Comparison of ENCODE assay signal across 15 cellular contexts in the genomic region with DNA sequence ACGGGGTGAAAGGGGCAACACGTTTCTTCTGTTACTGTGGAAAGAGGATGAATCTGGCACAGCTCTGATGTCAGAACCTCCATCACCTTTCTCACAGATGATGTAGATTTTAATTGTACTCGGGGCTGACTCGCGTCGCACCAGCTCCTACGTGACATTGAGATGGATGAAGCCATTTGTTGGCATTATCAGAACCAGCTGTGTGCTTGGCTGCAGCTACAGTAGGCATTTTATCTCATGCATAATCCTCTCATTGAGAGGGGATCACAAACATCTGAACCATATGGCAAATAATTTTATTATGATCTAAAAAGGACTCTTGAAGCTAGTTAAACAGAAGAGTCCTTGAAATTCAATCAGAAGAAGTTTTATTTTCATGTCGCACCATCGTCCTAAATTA.
A peak's percentile ranks its signal among the peaks of the same experiment; 100 is the strongest.
DNase-seq lines count a peak whose midpoint lies in the region; ATAC-seq and TF ChIP-seq lines count a peak whose summit lies in the region.
"Had no signal": no experiment of that assay in that cellular context is flagged by ENCODE, and none has a peak within 500 bp of the region (broad histone marks: within the 10 kb centered on the region; RNA-seq: fewer than 3 reads in every experiment).

No MANE protein-coding gene starts in this region.

- no peaks in the 10 kb centered on the region for H3K27me3 ChIP-seq in ascending aorta
- H3K27me3 ChIP-seq in psoas muscle (ENCODE audit: insufficient read depth in 3 of 3, low read length in 2 of 3), result no peaks in the 10 kb centered on the region

- WGBS in psoas muscle, 3 donors, result 29 to 38% (median 29%) methylated on average over 9 of the region's 9 CpGs

- no peaks in the 10 kb centered on the region for H3K36me3 Mint-ChIP-seq in MCF 10A (ENCODE audit: insufficient read depth, unreplicated experiment)

- BruUV-seq in MCF 10A (replicated peaks; lab: Mats Ljungman, UMichigan), result no TSS peak

- no peak for TF ChIP-seq CTCF in ascending aorta (IDR thresholded peaks at IDR 0.05)
- no peak for TF ChIP-seq CTCF in MCF 10A (IDR thresholded peaks at IDR 0.05; ENCODE audit: unreplicated experiment)
- no peak for TF ChIP-seq CTCF in psoas muscle (IDR thresholded peaks at IDR 0.05)

- intact Hi-C loops in ascending aorta (cut with DNase I), result no loop called here
- intact Hi-C loops in MCF 10A (cut with micrococcal nuclease), result loop anchor here (10.0 kb wide), 1 partner anchor 663 kb away; no protein-coding TSS in a partner anchor
- intact Hi-C loops in psoas muscle (cut with DNase I), result no loop called here

- H3K27ac ChIP-seq in ascending aorta (no peak overlapping the region), psoas muscle (no peak overlapping the region)
- H3K27ac ChIP-seq: A549 had no signal

- no peaks in the 10 kb centered on the region for H3K9me3 ChIP-seq in ascending aorta
- no peaks in the 10 kb centered on the region for H3K9me3 ChIP-seq in psoas muscle
- H3K9me3 ChIP-seq: A549 had no signal

- peak; percentile 61 for DNase-seq in D341Med (ENCODE audit: low spot score)
- peak; percentile 71 for DNase-seq in NCI-H1105 treated with DMSO at 0.1 percent for 48 hours (lab: John Stamatoyannopoulos, UW)
- peak; percentile 91 for DNase-seq in NCI-H524 treated with DMSO at 0.1 percent for 48 hours (lab: John Stamatoyannopoulos, UW)
- peak; percentile 84 for DNase-seq in left kidney (ENCODE audit: low read depth, low spot score)
- DNase-seq in NCI-H345 (lab: John Stamatoyannopoulos, UW), result no peak
- DNase-seq in ascending aorta (ENCODE audit: low spot score in 2 of 2), result no peak
- DNase-seq in MCF 10A (ENCODE audit: unreplicated experiment), result no peak
- no peak for DNase-seq in psoas muscle
- DNase-seq: AML-193; Calu3; CD4-positive, alpha-beta T cell; HFFc6; NCI-H187 treated with DMSO at 0.1 percent for 48 hours; NCI-H774 had no signal

- no peaks in the 10 kb centered on the region for H3K9me3 Mint-ChIP-seq in MCF 10A (ENCODE audit: unreplicated experiment)
- H3K9me3 Mint-ChIP-seq: CD4-positive, alpha-beta T cell had no signal

- ATAC-seq in psoas muscle, result no peak
- ATAC-seq: A549 had no signal

- H3K36me3 ChIP-seq in ascending aorta, result no peaks in the 10 kb centered on the region
- no peaks in the 10 kb centered on the region for H3K36me3 ChIP-seq in psoas muscle (ENCODE audit: insufficient read depth in 1 of 2, low read depth in 1 of 2)

- H3K4me3 ChIP-seq in ascending aorta, result no peak overlapping the region
- H3K4me3 ChIP-seq in psoas muscle, result no peak overlapping the region
- H3K4me3 ChIP-seq: A549 had no signal

- POLR2A ChIA-PET in MCF 10A (lab: Yijun Ruan, JAX), result no interaction called here

- H3K4me3 Mint-ChIP-seq in MCF 10A (ENCODE audit: unreplicated experiment), result no peak overlapping the region
- H3K4me3 Mint-ChIP-seq: CD4-positive, alpha-beta T cell; HFFc6 had no signal

- H3K4me1 Mint-ChIP-seq in MCF 10A (ENCODE audit: insufficient read depth, unreplicated experiment), result no peaks in the 10 kb centered on the region

- CTCF ChIA-PET in MCF 10A (lab: Yijun Ruan, JAX), result no interaction called here

- peaks cover 13% of the 10 kb centered on the region for H3K27me3 Mint-ChIP-seq in MCF 10A (ENCODE audit: insufficient read depth, unreplicated experiment)
- H3K27me3 Mint-ChIP-seq: CD4-positive, alpha-beta T cell had no signal

- no peaks in the 10 kb centered on the region for H3K4me1 ChIP-seq in ascending aorta
- no peaks in the 10 kb centered on the region for H3K4me1 ChIP-seq in psoas muscle
- H3K4me1 ChIP-seq: A549 had no signal

- H3K27ac Mint-ChIP-seq in MCF 10A (ENCODE audit: low read depth, unreplicated experiment), result no peak overlapping the region
- H3K27ac Mint-ChIP-seq: CD4-positive, alpha-beta T cell; HFFc6 had no signal

Comparison
In these comparisons a context has a peak if more than half of its experiments do, and no peak if none do; other contexts are left out.
1. DNase-seq: peak in D341Med (single experiment), NCI-H1105 treated with DMSO at 0.1 percent for 48 hours (single experiment), NCI-H524 treated with DMSO at 0.1 percent for 48 hours (single experiment) and left kidney (single experiment); none in NCI-H345 (single experiment), ascending aorta (0 of 2), MCF 10A (single experiment) and psoas muscle (0 of 2).